Comparison of ENCODE assay signal across 20 cellular contexts in genomic region chr6:52511163-52511562, GRCh38.
DNase-seq lines count a peak whose midpoint lies in the region; ATAC-seq and TF ChIP-seq lines count a peak whose summit lies in the region.
"Had no signal": no experiment of that assay in that cellular context is flagged by ENCODE, and none has a peak within 500 bp of the region (broad histone marks: within the 10 kb centered on the region; RNA-seq: fewer than 3 reads in every experiment).

No MANE protein-coding gene starts in this region.

- H3K36me3 ChIP-seq in HCT116 (ENCODE audit: control insufficient read depth in 1 of 2, insufficient read depth in 2 of 2, low read length in 2 of 2) = peaks cover 0 to 11% of the 10 kb centered on the region in 2 experiments; a peak in 1 of 4 replicates
- peaks cover 10 to 41% of the 10 kb centered on the region in 2 donors for H3K36me3 ChIP-seq in ascending aorta
- H3K36me3 ChIP-seq: cardiac muscle cell had no signal

- no peaks in the 10 kb centered on the region for H3K9me3 Mint-ChIP-seq in memory B cell
- H3K9me3 Mint-ChIP-seq: activated T-cell treated with anti-CD3 and anti-CD28 coated beads, Interleukin-2, amount 50 U/mL, for 24 hours had no signal

- no peaks in the 10 kb centered on the region for H4K20me1 ChIP-seq in HCT116 (ENCODE audit: insufficient read depth)

- no peak for ATAC-seq in HCT116
- ATAC-seq in memory B cell (ENCODE audit: low read depth) = no peak
- ATAC-seq in HG02840 (IDR thresholded peaks at IDR 0.05; ENCODE audit: low FRiP score, unreplicated experiment) = no peak
- ATAC-seq: naive thymus-derived CD4-positive, alpha-beta T cell; stimulated activated naive CD8-positive, alpha-beta T cell treated with anti-CD3 and anti-CD28 coated beads, Interleukin-15, Interleukin-2, amounts not matched to agents 100 U/mL and 50 U/mL, for 24 hours had no signal

- no peak overlapping the region for H3K4me3 ChIP-seq in HCT116 (replicated peaks in 1 of 2; ENCODE audit: low read depth in 1 of 2, low read length in 2 of 2)
- no peak overlapping the region for H3K4me3 ChIP-seq in ascending aorta
- H3K4me3 ChIP-seq: cardiac muscle cell, MG63 had no signal

- no peak overlapping the region for H3K4me3 Mint-ChIP-seq in memory B cell
- H3K4me3 Mint-ChIP-seq: activated naive CD8-positive, alpha-beta T cell; activated T-cell treated with anti-CD3 and anti-CD28 coated beads, Interleukin-2, amount 50 U/mL, for 24 hours; naive thymus-derived CD4-positive, alpha-beta T cell had no signal

- no TSS peak for BruUV-seq in HCT116 (replicated peaks; lab: Mats Ljungman, UMichigan)

- no peak overlapping the region for H3K27ac ChIP-seq in HCT116 (ENCODE audit: low read depth, low read length)
- H3K27ac ChIP-seq in ascending aorta = peak overlapping the region; percentile 86 to 88
- peak overlapping the region; percentile 14 for H3K27ac ChIP-seq in temporal lobe (ENCODE audit: low read depth, low read length)
- H3K27ac ChIP-seq: cardiac muscle cell had no signal

- H3K4me2 ChIP-seq in HCT116 (ENCODE audit: low read length) = peak overlapping the region; percentile 61

- intact Hi-C loops in HCT116 (cut with micrococcal nuclease) = loop anchor here (10.0 kb wide), 1 partner anchor 226 kb away; the partner anchor contains the start of gene MCM3
- intact Hi-C loops in ascending aorta (cut with DNase I) = no loop called here

- TF ChIP-seq POLR2A in HCT116 (IDR thresholded peaks at IDR 0.05; ENCODE audit: borderline replicate concordance, extremely low read depth, insufficient read depth, insufficient read length) = no peak

- no peaks in the 10 kb centered on the region for H3K4me1 Mint-ChIP-seq in memory B cell

- H3K27me3 ChIP-seq in HCT116 (ENCODE audit: insufficient read depth, low read length) = no peaks in the 10 kb centered on the region
- no peaks in the 10 kb centered on the region for H3K27me3 ChIP-seq in ascending aorta
- H3K27me3 ChIP-seq: cardiac muscle cell, MG63 had no signal

- 0 out of 2 replicates have a peak overlapping the region, but pooled peaks have one; percentile 39 for H3K9ac ChIP-seq in HCT116 (ENCODE audit: low read length)

- TF ChIP-seq CTCF in HCT116 (IDR thresholded peaks at IDR 0.05 in 2 of 3, conservative IDR thresholded peaks at IDR 0.05 in 1 of 3; ENCODE audit: borderline replicate concordance in 1 of 3, insufficient read depth in 1 of 3, low read depth in 2 of 3, low read length in 2 of 3) (no peak), ascending aorta (IDR thresholded peaks at IDR 0.05) (no peak)

- peaks cover 30 to 63% of the 10 kb centered on the region in 2 experiments for H3K4me1 ChIP-seq in HCT116 (ENCODE audit: control insufficient read depth in 1 of 2, insufficient read depth in 2 of 2, low read length in 2 of 2)
- peaks cover 10 to 52% of the 10 kb centered on the region in 2 donors for H3K4me1 ChIP-seq in ascending aorta

- peaks cover 51% of the 10 kb centered on the region for H3K36me3 Mint-ChIP-seq in memory B cell

- no peak for DNase-seq in HCT116 (ENCODE audit: low read depth, low spot score)
- no peak for DNase-seq in ascending aorta (ENCODE audit: low spot score in 2 of 2)
- DNase-seq in memory B cell (ENCODE audit: low spot score in 2 of 2) = no peak
- DNase-seq in activated CD4-positive, CD25-positive, alpha-beta regulatory T cell treated with anti-CD3 and anti-CD28 coated beads, Interleukin-2, amount 50 U/mL, for 72 hours = no peak
- no peak for DNase-seq in inferior parietal cortex (ENCODE audit: extremely low spot score)
- DNase-seq in NCI-H2029 treated with DMSO at 0.1 percent for 48 hours (lab: John Stamatoyannopoulos, UW) = no peak
- DNase-seq: activated CD4-positive, alpha-beta T cell treated with anti-CD3 and anti-CD28 coated beads, Interleukin-2, amount 50 U/mL, for 4 hours; activated T-cell treated with anti-CD3 and anti-CD28 coated beads, Interleukin-2, amount 50 U/mL, for 24 hours; AML-193; effector CD8-positive, alpha-beta T cell; naive thymus-derived CD4-positive, alpha-beta T cell; NCI-H1930; NCI-H510A; stimulated activated CD4-positive, alpha-beta T cell treated with anti-CD3 and anti-CD28 coated beads, Interleukin-15, amount 100 ng/mL, for 24 hours; stimulated activated naive CD8-positive, alpha-beta T cell treated with anti-CD3 and anti-CD28 coated beads, Interleukin-15, Interleukin-2, amounts not matched to agents 100 U/mL and 50 U/mL, for 24 hours had no signal

- RAD21 ChIA-PET in HCT116 (lab: Charles Lee; ENCODE audit: low non-redundant PET in 1 of 2, low total read pairs in 2 of 2, uncharacterized antibody in 2 of 2, unreplicated experiment in 2 of 2) = no interaction called here

- CTCF ChIA-PET in HCT116 (lab: Charles Lee) = no interaction called here

- H3K27ac Mint-ChIP-seq in memory B cell = peak overlapping the region; percentile 60
- H3K27ac Mint-ChIP-seq: activated naive CD8-positive, alpha-beta T cell; activated T-cell treated with anti-CD3 and anti-CD28 coated beads, Interleukin-2, amount 50 U/mL, for 24 hours had no signal

- H3K27me3 Mint-ChIP-seq in memory B cell = no peaks in the 10 kb centered on the region
- H3K27me3 Mint-ChIP-seq: activated naive CD8-positive, alpha-beta T cell; activated T-cell treated with anti-CD3 and anti-CD28 coated beads, Interleukin-2, amount 50 U/mL, for 24 hours; naive thymus-derived CD4-positive, alpha-beta T cell had no signal

- no peak overlapping the region for H2AFZ ChIP-seq in HCT116 (ENCODE audit: low read depth, low read length, poor library complexity, severe bottlenecking)

- no peaks in the 10 kb centered on the region for H3K9me3 ChIP-seq in HCT116 (ENCODE audit: control insufficient read depth in 1 of 2, insufficient read depth in 1 of 2, low read depth in 1 of 2, low read length in 2 of 2)
- H3K9me3 ChIP-seq in ascending aorta = no peaks in the 10 kb centered on the region
- H3K9me3 ChIP-seq: MG63 had no signal

- H3K79me2 ChIP-seq in HCT116 (ENCODE audit: insufficient read depth, low read length) = no peaks in the 10 kb centered on the region

- TF ChIP-seq RAD21 in HCT116 (IDR thresholded peaks at IDR 0.05; ENCODE audit: low read depth) = no peak

- POLR2A ChIA-PET in HCT116 (lab: Charles Lee) = no interaction called here

- H3K9me2 ChIP-seq in HCT116 (ENCODE audit: insufficient read depth) = no peaks in the 10 kb centered on the region

TF ChIP-seq in HCT116, 20 proteins besides CTCF, POLR2A, EP300 and RAD21:
- TF ChIP-seq, protein P1, sequence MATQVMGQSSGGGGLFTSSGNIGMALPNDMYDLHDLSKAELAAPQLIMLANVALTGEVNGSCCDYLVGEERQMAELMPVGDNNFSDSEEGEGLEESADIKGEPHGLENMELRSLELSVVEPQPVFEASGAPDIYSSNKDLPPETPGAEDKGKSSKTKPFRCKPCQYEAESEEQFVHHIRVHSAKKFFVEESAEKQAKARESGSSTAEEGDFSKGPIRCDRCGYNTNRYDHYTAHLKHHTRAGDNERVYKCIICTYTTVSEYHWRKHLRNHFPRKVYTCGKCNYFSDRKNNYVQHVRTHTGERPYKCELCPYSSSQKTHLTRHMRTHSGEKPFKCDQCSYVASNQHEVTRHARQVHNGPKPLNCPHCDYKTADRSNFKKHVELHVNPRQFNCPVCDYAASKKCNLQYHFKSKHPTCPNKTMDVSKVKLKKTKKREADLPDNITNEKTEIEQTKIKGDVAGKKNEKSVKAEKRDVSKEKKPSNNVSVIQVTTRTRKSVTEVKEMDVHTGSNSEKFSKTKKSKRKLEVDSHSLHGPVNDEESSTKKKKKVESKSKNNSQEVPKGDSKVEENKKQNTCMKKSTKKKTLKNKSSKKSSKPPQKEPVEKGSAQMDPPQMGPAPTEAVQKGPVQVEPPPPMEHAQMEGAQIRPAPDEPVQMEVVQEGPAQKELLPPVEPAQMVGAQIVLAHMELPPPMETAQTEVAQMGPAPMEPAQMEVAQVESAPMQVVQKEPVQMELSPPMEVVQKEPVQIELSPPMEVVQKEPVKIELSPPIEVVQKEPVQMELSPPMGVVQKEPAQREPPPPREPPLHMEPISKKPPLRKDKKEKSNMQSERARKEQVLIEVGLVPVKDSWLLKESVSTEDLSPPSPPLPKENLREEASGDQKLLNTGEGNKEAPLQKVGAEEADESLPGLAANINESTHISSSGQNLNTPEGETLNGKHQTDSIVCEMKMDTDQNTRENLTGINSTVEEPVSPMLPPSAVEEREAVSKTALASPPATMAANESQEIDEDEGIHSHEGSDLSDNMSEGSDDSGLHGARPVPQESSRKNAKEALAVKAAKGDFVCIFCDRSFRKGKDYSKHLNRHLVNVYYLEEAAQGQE (IDR thresholded peaks at IDR 0.05; ENCODE audit: low read depth) = no peak
- TF ChIP-seq SIN3A (IDR thresholded peaks at IDR 0.05; ENCODE audit: low read depth) (no peak), CBX3 (IDR thresholded peaks at IDR 0.05; ENCODE audit: low read depth) (no peak), EZH2 (IDR thresholded peaks at IDR 0.05) (no peak), ZNF274 (IDR thresholded peaks at IDR 0.05; ENCODE audit: low read depth, low read length) (no peak), POLR2AphosphoS5 (IDR thresholded peaks at IDR 0.05; ENCODE audit: low read depth, low read length) (no peak), JUND (IDR thresholded peaks at IDR 0.05) (no peak), SRF (IDR thresholded peaks at IDR 0.05; ENCODE audit: low read depth) (no peak), FOSL1 (IDR thresholded peaks at IDR 0.05; ENCODE audit: low read depth) (no peak)
